1 cellular context compared by ENCODE assay signal in the genomic region with DNA sequence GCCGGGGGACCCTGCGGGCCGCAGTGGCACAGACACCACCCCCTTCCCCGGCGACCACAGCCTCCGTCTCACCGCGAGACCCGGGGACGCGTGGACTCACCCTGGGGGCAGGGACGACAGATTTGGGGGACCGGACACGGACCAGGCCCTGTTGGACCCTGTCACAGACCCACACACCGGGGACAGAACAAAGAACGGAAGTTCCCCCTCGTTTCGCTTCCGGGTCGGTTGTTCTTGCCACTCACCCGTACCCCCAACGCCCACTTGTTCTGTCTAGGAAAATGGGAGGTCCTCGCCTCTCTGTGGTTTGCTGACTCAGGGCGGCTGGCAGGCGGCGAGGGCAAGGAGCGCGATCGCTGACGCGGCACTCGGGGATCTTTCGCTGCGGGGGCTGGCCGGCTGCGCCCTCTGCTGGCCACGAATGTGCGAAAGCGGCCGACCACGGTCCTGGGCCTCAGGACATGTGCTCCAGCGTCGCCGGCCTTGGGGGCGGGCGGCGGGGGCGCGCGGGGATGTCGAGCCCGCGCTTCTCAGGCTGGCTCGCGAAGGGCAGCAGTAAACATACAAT.
TF ChIP-seq lines count a peak whose summit lies in the region.

A gene (minus strand): TSS at position 189 of the 568 bp plus-strand sequence. CDS start 4,366 bp downstream, outside the sequence.

TF ChIP-seq in HepG2, 621 proteins besides CTCF, POLR2A, EP300 and RAD21 (continued from another document and continues in another):
- TF ChIP-seq, protein P1, sequence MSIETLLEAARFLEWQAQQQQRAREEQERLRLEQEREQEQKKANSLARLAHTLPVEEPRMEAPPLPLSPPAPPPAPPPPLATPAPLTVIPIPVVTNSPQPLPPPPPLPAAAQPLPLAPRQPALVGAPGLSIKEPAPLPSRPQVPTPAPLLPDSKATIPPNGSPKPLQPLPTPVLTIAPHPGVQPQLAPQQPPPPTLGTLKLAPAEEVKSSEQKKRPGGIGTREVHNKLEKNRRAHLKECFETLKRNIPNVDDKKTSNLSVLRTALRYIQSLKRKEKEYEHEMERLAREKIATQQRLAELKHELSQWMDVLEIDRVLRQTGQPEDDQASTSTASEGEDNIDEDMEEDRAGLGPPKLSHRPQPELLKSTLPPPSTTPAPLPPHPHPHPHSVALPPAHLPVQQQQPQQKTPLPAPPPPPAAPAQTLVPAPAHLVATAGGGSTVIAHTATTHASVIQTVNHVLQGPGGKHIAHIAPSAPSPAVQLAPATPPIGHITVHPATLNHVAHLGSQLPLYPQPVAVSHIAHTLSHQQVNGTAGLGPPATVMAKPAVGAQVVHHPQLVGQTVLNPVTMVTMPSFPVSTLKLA (IDR thresholded peaks at IDR 0.05): peak; percentile 72
- TF ChIP-seq ZNF510 (CRISPR knock-in tag; IDR thresholded peaks at IDR 0.05; ENCODE audit: low read depth): peak; percentile 41; the same call in 1 of the 2 replicates
- TF ChIP-seq, protein P2, sequence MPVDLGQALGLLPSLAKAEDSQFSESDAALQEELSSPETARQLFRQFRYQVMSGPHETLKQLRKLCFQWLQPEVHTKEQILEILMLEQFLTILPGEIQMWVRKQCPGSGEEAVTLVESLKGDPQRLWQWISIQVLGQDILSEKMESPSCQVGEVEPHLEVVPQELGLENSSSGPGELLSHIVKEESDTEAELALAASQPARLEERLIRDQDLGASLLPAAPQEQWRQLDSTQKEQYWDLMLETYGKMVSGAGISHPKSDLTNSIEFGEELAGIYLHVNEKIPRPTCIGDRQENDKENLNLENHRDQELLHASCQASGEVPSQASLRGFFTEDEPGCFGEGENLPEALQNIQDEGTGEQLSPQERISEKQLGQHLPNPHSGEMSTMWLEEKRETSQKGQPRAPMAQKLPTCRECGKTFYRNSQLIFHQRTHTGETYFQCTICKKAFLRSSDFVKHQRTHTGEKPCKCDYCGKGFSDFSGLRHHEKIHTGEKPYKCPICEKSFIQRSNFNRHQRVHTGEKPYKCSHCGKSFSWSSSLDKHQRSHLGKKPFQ (CRISPR knock-in tag; IDR thresholded peaks at IDR 0.05; ENCODE audit: insufficient replicate concordance): peak; percentile 55
- peak; percentile 88 for TF ChIP-seq ZNF337 (CRISPR knock-in tag; IDR thresholded peaks at IDR 0.05; ENCODE audit: borderline replicate concordance, low read depth)
- TF ChIP-seq GTF3A (CRISPR knock-in tag; conservative IDR thresholded peaks at IDR 0.05): no peak; the same call in 1 of the 2 replicates
- TF ChIP-seq NFE2L2 (IDR thresholded peaks at IDR 0.05; ENCODE audit: low read length): peak; percentile 66
- TF ChIP-seq, protein P3, sequence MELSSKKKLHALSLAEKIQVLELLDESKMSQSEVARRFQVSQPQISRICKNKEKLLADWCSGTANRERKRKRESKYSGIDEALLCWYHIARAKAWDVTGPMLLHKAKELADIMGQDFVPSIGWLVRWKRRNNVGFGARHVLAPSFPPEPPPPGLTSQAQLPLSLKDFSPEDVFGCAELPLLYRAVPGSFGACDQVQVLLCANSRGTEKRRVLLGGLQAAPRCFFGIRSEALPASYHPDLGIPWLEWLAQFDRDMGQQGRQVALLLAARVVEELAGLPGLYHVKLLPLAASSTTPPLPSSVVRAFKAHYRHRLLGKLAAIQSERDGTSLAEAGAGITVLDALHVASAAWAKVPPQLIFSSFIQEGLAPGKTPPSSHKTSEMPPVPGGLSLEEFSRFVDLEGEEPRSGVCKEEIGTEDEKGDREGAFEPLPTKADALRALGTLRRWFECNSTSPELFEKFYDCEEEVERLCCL (CRISPR knock-in tag; IDR thresholded peaks at IDR 0.05; ENCODE audit: borderline replicate concordance): no peak
- peak; percentile 90 for TF ChIP-seq ZFP82 (CRISPR knock-in tag; IDR thresholded peaks at IDR 0.05; ENCODE audit: borderline replicate concordance)
- TF ChIP-seq ZFP62 (CRISPR knock-in tag; IDR thresholded peaks at IDR 0.05): no peak
- TF ChIP-seq, protein P4, sequence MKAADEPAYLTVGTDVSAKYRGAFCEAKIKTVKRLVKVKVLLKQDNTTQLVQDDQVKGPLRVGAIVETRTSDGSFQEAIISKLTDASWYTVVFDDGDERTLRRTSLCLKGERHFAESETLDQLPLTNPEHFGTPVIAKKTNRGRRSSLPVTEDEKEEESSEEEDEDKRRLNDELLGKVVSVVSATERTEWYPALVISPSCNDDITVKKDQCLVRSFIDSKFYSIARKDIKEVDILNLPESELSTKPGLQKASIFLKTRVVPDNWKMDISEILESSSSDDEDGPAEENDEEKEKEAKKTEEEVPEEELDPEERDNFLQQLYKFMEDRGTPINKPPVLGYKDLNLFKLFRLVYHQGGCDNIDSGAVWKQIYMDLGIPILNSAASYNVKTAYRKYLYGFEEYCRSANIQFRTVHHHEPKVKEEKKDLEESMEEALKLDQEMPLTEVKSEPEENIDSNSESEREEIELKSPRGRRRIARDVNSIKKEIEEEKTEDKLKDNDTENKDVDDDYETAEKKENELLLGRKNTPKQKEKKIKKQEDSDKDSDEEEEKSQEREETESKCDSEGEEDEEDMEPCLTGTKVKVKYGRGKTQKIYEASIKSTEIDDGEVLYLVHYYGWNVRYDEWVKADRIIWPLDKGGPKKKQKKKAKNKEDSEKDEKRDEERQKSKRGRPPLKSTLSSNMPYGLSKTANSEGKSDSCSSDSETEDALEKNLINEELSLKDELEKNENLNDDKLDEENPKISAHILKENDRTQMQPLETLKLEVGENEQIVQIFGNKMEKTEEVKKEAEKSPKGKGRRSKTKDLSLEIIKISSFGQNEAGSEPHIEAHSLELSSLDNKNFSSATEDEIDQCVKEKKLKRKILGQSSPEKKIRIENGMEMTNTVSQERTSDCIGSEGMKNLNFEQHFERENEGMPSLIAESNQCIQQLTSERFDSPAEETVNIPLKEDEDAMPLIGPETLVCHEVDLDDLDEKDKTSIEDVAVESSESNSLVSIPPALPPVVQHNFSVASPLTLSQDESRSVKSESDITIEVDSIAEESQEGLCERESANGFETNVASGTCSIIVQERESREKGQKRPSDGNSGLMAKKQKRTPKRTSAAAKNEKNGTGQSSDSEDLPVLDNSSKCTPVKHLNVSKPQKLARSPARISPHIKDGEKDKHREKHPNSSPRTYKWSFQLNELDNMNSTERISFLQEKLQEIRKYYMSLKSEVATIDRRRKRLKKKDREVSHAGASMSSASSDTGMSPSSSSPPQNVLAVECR (CRISPR knock-in tag; IDR thresholded peaks at IDR 0.05; ENCODE audit: borderline replicate concordance): peak; percentile 94
- TF ChIP-seq, protein P5, sequence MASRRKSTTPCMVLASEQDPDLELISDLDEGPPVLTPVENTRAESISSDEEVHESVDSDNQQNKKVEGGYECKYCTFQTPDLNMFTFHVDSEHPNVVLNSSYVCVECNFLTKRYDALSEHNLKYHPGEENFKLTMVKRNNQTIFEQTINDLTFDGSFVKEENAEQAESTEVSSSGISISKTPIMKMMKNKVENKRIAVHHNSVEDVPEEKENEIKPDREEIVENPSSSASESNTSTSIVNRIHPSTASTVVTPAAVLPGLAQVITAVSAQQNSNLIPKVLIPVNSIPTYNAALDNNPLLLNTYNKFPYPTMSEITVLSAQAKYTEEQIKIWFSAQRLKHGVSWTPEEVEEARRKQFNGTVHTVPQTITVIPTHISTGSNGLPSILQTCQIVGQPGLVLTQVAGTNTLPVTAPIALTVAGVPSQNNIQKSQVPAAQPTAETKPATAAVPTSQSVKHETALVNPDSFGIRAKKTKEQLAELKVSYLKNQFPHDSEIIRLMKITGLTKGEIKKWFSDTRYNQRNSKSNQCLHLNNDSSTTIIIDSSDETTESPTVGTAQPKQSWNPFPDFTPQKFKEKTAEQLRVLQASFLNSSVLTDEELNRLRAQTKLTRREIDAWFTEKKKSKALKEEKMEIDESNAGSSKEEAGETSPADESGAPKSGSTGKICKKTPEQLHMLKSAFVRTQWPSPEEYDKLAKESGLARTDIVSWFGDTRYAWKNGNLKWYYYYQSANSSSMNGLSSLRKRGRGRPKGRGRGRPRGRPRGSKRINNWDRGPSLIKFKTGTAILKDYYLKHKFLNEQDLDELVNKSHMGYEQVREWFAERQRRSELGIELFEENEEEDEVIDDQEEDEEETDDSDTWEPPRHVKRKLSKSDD (CRISPR knock-in tag; IDR thresholded peaks at IDR 0.05; ENCODE audit: low read depth): no peak; the same call in 1 of the 2 replicates
- peak; percentile 92 for TF ChIP-seq SPEN (CRISPR knock-in tag; IDR thresholded peaks at IDR 0.05; ENCODE audit: low read depth)
- TF ChIP-seq ZNF256 (CRISPR knock-in tag; conservative IDR thresholded peaks at IDR 0.05): no peak; the same call in none of the 2 replicates
- TF ChIP-seq, protein P6, sequence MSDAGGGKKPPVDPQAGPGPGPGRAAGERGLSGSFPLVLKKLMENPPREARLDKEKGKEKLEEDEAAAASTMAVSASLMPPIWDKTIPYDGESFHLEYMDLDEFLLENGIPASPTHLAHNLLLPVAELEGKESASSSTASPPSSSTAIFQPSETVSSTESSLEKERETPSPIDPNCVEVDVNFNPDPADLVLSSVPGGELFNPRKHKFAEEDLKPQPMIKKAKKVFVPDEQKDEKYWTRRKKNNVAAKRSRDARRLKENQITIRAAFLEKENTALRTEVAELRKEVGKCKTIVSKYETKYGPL (CRISPR knock-in tag; IDR thresholded peaks at IDR 0.05): no peak
- no peak for TF ChIP-seq HDAC6 (IDR thresholded peaks at IDR 0.05; ENCODE audit: low read depth, low read length)
- TF ChIP-seq, protein P7, sequence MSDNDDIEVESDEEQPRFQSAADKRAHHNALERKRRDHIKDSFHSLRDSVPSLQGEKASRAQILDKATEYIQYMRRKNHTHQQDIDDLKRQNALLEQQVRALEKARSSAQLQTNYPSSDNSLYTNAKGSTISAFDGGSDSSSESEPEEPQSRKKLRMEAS (IDR thresholded peaks at IDR 0.05): peak; percentile 99
- TF ChIP-seq ZNF589 (CRISPR knock-in tag; conservative IDR thresholded peaks at IDR 0.05): peak; percentile 91
- no peak for TF ChIP-seq LCORL (IDR thresholded peaks at IDR 0.05)
- peak; percentile 88 for TF ChIP-seq LCORL (CRISPR knock-in tag; IDR thresholded peaks at IDR 0.05)
- peak; percentile 78 for TF ChIP-seq SP5 (CRISPR knock-in tag; IDR thresholded peaks at IDR 0.05; ENCODE audit: borderline replicate concordance, low read depth)
- TF ChIP-seq NR2F6 (IDR thresholded peaks at IDR 0.05): no peak
- TF ChIP-seq NR2F6 (CRISPR knock-in tag; IDR thresholded peaks at IDR 0.05): peak; percentile 85
- TF ChIP-seq NFKBIZ (CRISPR knock-in tag; IDR thresholded peaks at IDR 0.05): peak; percentile 83
- TF ChIP-seq PCBP2 (optimal IDR thresholded peaks at IDR 0.05; ENCODE audit: low read depth, low read length, poor library complexity, severe bottlenecking): no peak
- TF ChIP-seq KLF9 (CRISPR knock-in tag; IDR thresholded peaks at IDR 0.05; ENCODE audit: low read depth): 0 out of 2 replicates have a peak, but pooled peaks have one; percentile 74
- peak; percentile 64; the same call in 1 of the 2 replicates for TF ChIP-seq KLF12 (CRISPR knock-in tag; IDR thresholded peaks at IDR 0.05; ENCODE audit: borderline replicate concordance)
- no peak for TF ChIP-seq ATM (IDR thresholded peaks at IDR 0.05; ENCODE audit: borderline replicate concordance)
- TF ChIP-seq BRD4 (CRISPR knock-in tag; IDR thresholded peaks at IDR 0.05): peak; percentile 66
- peak; percentile 76 for TF ChIP-seq SIN3B (IDR thresholded peaks at IDR 0.05; ENCODE audit: low read length)
- TF ChIP-seq ZNF207 (IDR thresholded peaks at IDR 0.05; ENCODE audit: borderline replicate concordance): no peak
- TF ChIP-seq ZNF678 (CRISPR knock-in tag; IDR thresholded peaks at IDR 0.05): no peak
- peak; percentile 89 for TF ChIP-seq SOX5 (CRISPR knock-in tag; IDR thresholded peaks at IDR 0.05; ENCODE audit: borderline replicate concordance)
- TF ChIP-seq RFX5 (IDR thresholded peaks at IDR 0.05; ENCODE audit: low read depth, low read length): peak; percentile 75; the same call in 1 of the 2 replicates
- TF ChIP-seq, protein P8, sequence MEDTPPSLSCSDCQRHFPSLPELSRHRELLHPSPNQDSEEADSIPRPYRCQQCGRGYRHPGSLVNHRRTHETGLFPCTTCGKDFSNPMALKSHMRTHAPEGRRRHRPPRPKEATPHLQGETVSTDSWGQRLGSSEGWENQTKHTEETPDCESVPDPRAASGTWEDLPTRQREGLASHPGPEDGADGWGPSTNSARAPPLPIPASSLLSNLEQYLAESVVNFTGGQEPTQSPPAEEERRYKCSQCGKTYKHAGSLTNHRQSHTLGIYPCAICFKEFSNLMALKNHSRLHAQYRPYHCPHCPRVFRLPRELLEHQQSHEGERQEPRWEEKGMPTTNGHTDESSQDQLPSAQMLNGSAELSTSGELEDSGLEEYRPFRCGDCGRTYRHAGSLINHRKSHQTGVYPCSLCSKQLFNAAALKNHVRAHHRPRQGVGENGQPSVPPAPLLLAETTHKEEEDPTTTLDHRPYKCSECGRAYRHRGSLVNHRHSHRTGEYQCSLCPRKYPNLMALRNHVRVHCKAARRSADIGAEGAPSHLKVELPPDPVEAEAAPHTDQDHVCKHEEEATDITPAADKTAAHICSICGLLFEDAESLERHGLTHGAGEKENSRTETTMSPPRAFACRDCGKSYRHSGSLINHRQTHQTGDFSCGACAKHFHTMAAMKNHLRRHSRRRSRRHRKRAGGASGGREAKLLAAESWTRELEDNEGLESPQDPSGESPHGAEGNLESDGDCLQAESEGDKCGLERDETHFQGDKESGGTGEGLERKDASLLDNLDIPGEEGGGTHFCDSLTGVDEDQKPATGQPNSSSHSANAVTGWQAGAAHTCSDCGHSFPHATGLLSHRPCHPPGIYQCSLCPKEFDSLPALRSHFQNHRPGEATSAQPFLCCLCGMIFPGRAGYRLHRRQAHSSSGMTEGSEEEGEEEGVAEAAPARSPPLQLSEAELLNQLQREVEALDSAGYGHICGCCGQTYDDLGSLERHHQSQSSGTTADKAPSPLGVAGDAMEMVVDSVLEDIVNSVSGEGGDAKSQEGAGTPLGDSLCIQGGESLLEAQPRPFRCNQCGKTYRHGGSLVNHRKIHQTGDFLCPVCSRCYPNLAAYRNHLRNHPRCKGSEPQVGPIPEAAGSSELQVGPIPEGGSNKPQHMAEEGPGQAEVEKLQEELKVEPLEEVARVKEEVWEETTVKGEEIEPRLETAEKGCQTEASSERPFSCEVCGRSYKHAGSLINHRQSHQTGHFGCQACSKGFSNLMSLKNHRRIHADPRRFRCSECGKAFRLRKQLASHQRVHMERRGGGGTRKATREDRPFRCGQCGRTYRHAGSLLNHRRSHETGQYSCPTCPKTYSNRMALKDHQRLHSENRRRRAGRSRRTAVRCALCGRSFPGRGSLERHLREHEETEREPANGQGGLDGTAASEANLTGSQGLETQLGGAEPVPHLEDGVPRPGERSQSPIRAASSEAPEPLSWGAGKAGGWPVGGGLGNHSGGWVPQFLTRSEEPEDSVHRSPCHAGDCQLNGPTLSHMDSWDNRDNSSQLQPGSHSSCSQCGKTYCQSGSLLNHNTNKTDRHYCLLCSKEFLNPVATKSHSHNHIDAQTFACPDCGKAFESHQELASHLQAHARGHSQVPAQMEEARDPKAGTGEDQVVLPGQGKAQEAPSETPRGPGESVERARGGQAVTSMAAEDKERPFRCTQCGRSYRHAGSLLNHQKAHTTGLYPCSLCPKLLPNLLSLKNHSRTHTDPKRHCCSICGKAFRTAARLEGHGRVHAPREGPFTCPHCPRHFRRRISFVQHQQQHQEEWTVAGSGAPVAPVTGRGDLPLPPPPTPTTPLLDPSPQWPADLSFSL (CRISPR knock-in tag; IDR thresholded peaks at IDR 0.05): no peak
- TF ChIP-seq ZNF33A (CRISPR knock-in tag; IDR thresholded peaks at IDR 0.05; ENCODE audit: borderline replicate concordance): peak; percentile 90
- TF ChIP-seq ZNF143 (CRISPR knock-in tag; IDR thresholded peaks at IDR 0.05): peak; percentile 36; the same call in 1 of the 2 replicates
- TF ChIP-seq KDM2A (CRISPR knock-in tag; IDR thresholded peaks at IDR 0.05; ENCODE audit: borderline replicate concordance, low read depth): peak; percentile 89; the same call in 1 of the 2 replicates
- TF ChIP-seq PRPF4 (IDR thresholded peaks at IDR 0.05; ENCODE audit: low read depth, low read length, poor library complexity, severe bottlenecking): no peak
- TF ChIP-seq HOXD1 (CRISPR knock-in tag; IDR thresholded peaks at IDR 0.05): 0 out of 2 replicates have a peak, but pooled peaks have one; percentile 30
- TF ChIP-seq TARDBP (CRISPR knock-in tag; IDR thresholded peaks at IDR 0.05): peak; percentile 96
- peak; percentile 49; the same call in 1 of the 2 replicates for TF ChIP-seq NFE2L1 (CRISPR knock-in tag; IDR thresholded peaks at IDR 0.05; ENCODE audit: borderline replicate concordance)
